26 cellular contexts compared by ENCODE assay signal in genomic region chr6:12158686-12159415, GRCh38.
DNase-seq lines count a peak whose midpoint lies in the region; ATAC-seq and TF ChIP-seq lines count a peak whose summit lies in the region.
"Had no signal": no experiment of that assay in that cellular context is flagged by ENCODE, and none has a peak within 500 bp of the region (broad histone marks: within the 10 kb centered on the region; RNA-seq: fewer than 3 reads in every experiment).

No MANE protein-coding gene starts in this region.

- H3K27me3 ChIP-seq in PC-3 (ENCODE audit: low read length) = no peaks in the 10 kb centered on the region
- H3K27me3 ChIP-seq: colonic mucosa, left lung, neural progenitor cell, transverse colon had no signal

- H3K9ac ChIP-seq in PC-3 (ENCODE audit: low read length) = no peak overlapping the region
- H3K9ac ChIP-seq: GM23248, KMS-11, neural progenitor cell had no signal

- H3K4me3 ChIP-seq in AG10803 (ENCODE audit: low read length) = no peak overlapping the region
- H3K4me3 ChIP-seq in GM12864 (ENCODE audit: low read depth, low read length) = no peak overlapping the region
- no peak overlapping the region for H3K4me3 ChIP-seq in PC-3 (ENCODE audit: low read length)
- no peak overlapping the region for H3K4me3 ChIP-seq in epithelial cell of proximal tubule (ENCODE audit: low read depth, low read length)
- H3K4me3 ChIP-seq: colonic mucosa, GM23248, left lung, mucosa of descending colon, neural progenitor cell, psoas muscle, SK-N-MC, transverse colon had no signal

- H3K27ac Mint-ChIP-seq in activated CD8-positive, alpha-beta memory T cell treated with anti-CD3 and anti-CD28 coated beads, Interleukin-2, amount 10 ng/mL, durations not matched to agents 7 days and 5 days = no peak overlapping the region
- H3K27ac Mint-ChIP-seq: activated T-helper 2 cell treated with anti-CD3 and anti-CD28 coated beads, Interferon-gamma antibody, Interleukin-2, Interleukin-4, amounts not matched to agents 10 μg/mL and 5 μg/mL and 100 μg/mL, durations not matched to agents 14 hours and 24 hours and 36 hours; neural progenitor cell; stimulated activated naive CD8-positive, alpha-beta T cell treated with anti-CD3 and anti-CD28 coated beads, Interleukin-15, amount 100 ng/mL, for 72 hours had no signal

- no peaks in the 10 kb centered on the region for H3K79me2 ChIP-seq in PC-3 (ENCODE audit: low read length)

- peaks cover 55% of the 10 kb centered on the region for H3K4me1 Mint-ChIP-seq in activated CD8-positive, alpha-beta memory T cell treated with anti-CD3 and anti-CD28 coated beads, Interleukin-2, amount 10 ng/mL, durations not matched to agents 7 days and 5 days
- H3K4me1 Mint-ChIP-seq: neural progenitor cell had no signal

- H2AFZ ChIP-seq in PC-3 (ENCODE audit: low read length) = no peak overlapping the region
- H2AFZ ChIP-seq: GM23248, neural progenitor cell had no signal

- H3K9me3 ChIP-seq in PC-3 (ENCODE audit: low read length) = no peaks in the 10 kb centered on the region
- H3K9me3 ChIP-seq: colonic mucosa, left lung, mucosa of descending colon, psoas muscle, transverse colon had no signal

- TF ChIP-seq CTCF in AG10803 (conservative IDR thresholded peaks at IDR 0.05; ENCODE audit: low read length) (0 out of 2 replicates have a peak, but pooled peaks have one; percentile 8), GM12864 (IDR thresholded peaks at IDR 0.05; ENCODE audit: low read depth, low read length, missing control alignments) (peak; percentile 50), PC-3 (conservative IDR thresholded peaks at IDR 0.05; ENCODE audit: low read depth, low read length) (peak; percentile 39; the same call in 1 of the 2 replicates), epithelial cell of proximal tubule (conservative IDR thresholded peaks at IDR 0.05; ENCODE audit: low read depth, low read length) (peak; percentile 19)

- no peak overlapping the region for H3K27ac ChIP-seq in PC-3 (ENCODE audit: low read length)
- H3K27ac ChIP-seq: colonic mucosa, GM23248, KMS-11, left lung, neural progenitor cell, psoas muscle, SK-N-MC had no signal

- DNase-seq in AG10803 (ENCODE audit: low read depth) (no peak), GM12864 (ENCODE audit: low read depth) (no peak), PC-3 (no peak), epithelial cell of proximal tubule (ENCODE audit: low read depth) (no peak), NCI-H2196 treated with DMSO at 0.1 percent for 48 hours (lab: John Stamatoyannopoulos, UW; ENCODE audit: unreplicated experiment) (no peak)
- no peak for DNase-seq in activated CD8-positive, alpha-beta memory T cell treated with anti-CD3 and anti-CD28 coated beads, Interleukin-2, amount 10 ng/mL, durations not matched to agents 7 days and 5 days
- DNase-seq: colonic mucosa; DMS79; GM23248; left lung; mucosa of descending colon; NCI-H1092; NCI-H2029 treated with DMSO at 0.1 percent for 48 hours; NCI-H446 treated with DMSO at 0.1 percent for 48 hours; psoas muscle; stimulated activated CD4-positive, alpha-beta T cell treated with anti-CD3 and anti-CD28 coated beads, Interleukin-4, amount 100 ng/mL, for 1 hour; stimulated activated naive CD8-positive, alpha-beta T cell treated with anti-CD3 and anti-CD28 coated beads, Interleukin-15, amount 100 ng/mL, for 72 hours; T-helper 9 cell; transverse colon had no signal

- no peak overlapping the region for H3K4me2 ChIP-seq in PC-3 (ENCODE audit: low read length)
- H3K4me2 ChIP-seq: KMS-11, neural progenitor cell had no signal

- intact Hi-C loops in PC-3 (cut with micrococcal nuclease) = no loop called here

- peaks cover 43% of the 10 kb centered on the region for H3K36me3 Mint-ChIP-seq in activated CD8-positive, alpha-beta memory T cell treated with anti-CD3 and anti-CD28 coated beads, Interleukin-2, amount 10 ng/mL, durations not matched to agents 7 days and 5 days

- no peaks in the 10 kb centered on the region for H3K9me3 Mint-ChIP-seq in activated CD8-positive, alpha-beta memory T cell treated with anti-CD3 and anti-CD28 coated beads, Interleukin-2, amount 10 ng/mL, durations not matched to agents 7 days and 5 days (ENCODE audit: low read depth)
- H3K9me3 Mint-ChIP-seq: activated T-helper 2 cell treated with anti-CD3 and anti-CD28 coated beads, Interferon-gamma antibody, Interleukin-2, Interleukin-4, amounts not matched to agents 10 μg/mL and 5 μg/mL and 100 μg/mL, durations not matched to agents 14 hours and 24 hours and 36 hours; stimulated activated naive CD8-positive, alpha-beta T cell treated with anti-CD3 and anti-CD28 coated beads, Interleukin-15, amount 100 ng/mL, for 72 hours had no signal

- POLR2A ChIA-PET in PC-3 (lab: Charles Lee; ENCODE audit: unreplicated experiment) = no interaction called here

- CTCF ChIA-PET in PC-3 (lab: Charles Lee) = no interaction called here
- CTCF ChIA-PET in activated CD8-positive, alpha-beta memory T cell treated with anti-CD3 and anti-CD28 coated beads, Interleukin-2, amount 10 ng/mL, durations not matched to agents 7 days and 5 days (lab: Charles Lee) = no interaction called here

- H3K27me3 Mint-ChIP-seq in activated CD8-positive, alpha-beta memory T cell treated with anti-CD3 and anti-CD28 coated beads, Interleukin-2, amount 10 ng/mL, durations not matched to agents 7 days and 5 days = no peaks in the 10 kb centered on the region
- H3K27me3 Mint-ChIP-seq: stimulated activated naive CD8-positive, alpha-beta T cell treated with anti-CD3 and anti-CD28 coated beads, Interleukin-15, amount 100 ng/mL, for 72 hours had no signal

- no peaks in the 10 kb centered on the region for H3K9me2 ChIP-seq in PC-3 (replicated peaks; ENCODE audit: low read length)

- no peaks in the 10 kb centered on the region for H3F3A ChIP-seq in PC-3 (ENCODE audit: low read length, unreplicated experiment)

- H3K4me3 Mint-ChIP-seq in activated CD8-positive, alpha-beta memory T cell treated with anti-CD3 and anti-CD28 coated beads, Interleukin-2, amount 10 ng/mL, durations not matched to agents 7 days and 5 days = no peak overlapping the region
- H3K4me3 Mint-ChIP-seq: neural progenitor cell; stimulated activated naive CD8-positive, alpha-beta T cell treated with anti-CD3 and anti-CD28 coated beads, Interleukin-15, amount 100 ng/mL, for 72 hours had no signal

- no TSS peak for BruUV-seq in PC-3 (replicated peaks; lab: Mats Ljungman, UMichigan)

- H3K4me1 ChIP-seq in PC-3 (ENCODE audit: insufficient read depth, low read length) = peaks cover 2% of the 10 kb centered on the region
- H3K4me1 ChIP-seq: colonic mucosa, left lung, neural progenitor cell, psoas muscle had no signal

- no peaks in the 10 kb centered on the region for H4K20me1 ChIP-seq in PC-3 (ENCODE audit: low read length)

- no peak for ATAC-seq in PC-3
- no peak for ATAC-seq in GM18909 (IDR thresholded peaks at IDR 0.05; ENCODE audit: poor library complexity, unreplicated experiment)
- ATAC-seq in activated CD8-positive, alpha-beta memory T cell treated with anti-CD3 and anti-CD28 coated beads, Interleukin-2, amount 10 ng/mL, durations not matched to agents 7 days and 5 days = no peak
- ATAC-seq in GM18868 (IDR thresholded peaks at IDR 0.05; ENCODE audit: unreplicated experiment) = no peak
- ATAC-seq: activated CD4-positive, CD25-positive, alpha-beta regulatory T cell treated with anti-CD3 and anti-CD28 coated beads, Interleukin-2, amount 50 U/mL, for 24 hours; left lung; mucosa of descending colon; psoas muscle; stimulated activated naive CD8-positive, alpha-beta T cell treated with anti-CD3 and anti-CD28 coated beads, Interleukin-15, amount 100 ng/mL, for 72 hours had no signal

- no peaks in the 10 kb centered on the region for H3K36me3 ChIP-seq in PC-3 (ENCODE audit: low read depth, low read length)
- H3K36me3 ChIP-seq: colonic mucosa had no signal
